ENCODE assay signal across 1 cellular context in genomic region chr20:49615401-49616153, GRCh38.
A peak's percentile ranks its signal among the peaks of the same experiment; 100 is the strongest.
TF ChIP-seq lines count a peak whose summit lies in the region.

No MANE protein-coding gene starts in this region.

TF ChIP-seq in HepG2, 621 proteins besides CTCF, POLR2A, EP300 and RAD21 (continued from another document and continues in another):
- TF ChIP-seq PRDM4 (CRISPR knock-in tag; IDR thresholded peaks at IDR 0.05; ENCODE audit: borderline replicate concordance) (no peak), PHF5A (CRISPR knock-in tag; IDR thresholded peaks at IDR 0.05; ENCODE audit: low read depth, unreplicated experiment) (no peak), KAT8 (CRISPR knock-in tag; IDR thresholded peaks at IDR 0.05) (no peak), ZKSCAN1 (IDR thresholded peaks at IDR 0.05; ENCODE audit: low read length) (peak; percentile 13; the same call in 1 of the 2 replicates), HNRNPUL1 (IDR thresholded peaks at IDR 0.05; ENCODE audit: low read depth, low read length) (no peak), IRF9 (CRISPR knock-in tag; IDR thresholded peaks at IDR 0.05; ENCODE audit: borderline replicate concordance) (no peak), ZBTB44 (CRISPR knock-in tag; IDR thresholded peaks at IDR 0.05) (no peak), MXD1 (CRISPR knock-in tag; IDR thresholded peaks at IDR 0.05) (no peak; the same call in 1 of the 2 replicates), TAF1 (CRISPR knock-in tag; IDR thresholded peaks at IDR 0.05) (no peak), MNT (IDR thresholded peaks at IDR 0.05) (no peak), ZNF577 (CRISPR knock-in tag; IDR thresholded peaks at IDR 0.05; ENCODE audit: borderline replicate concordance, low read depth) (no peak), ZNF883 (CRISPR knock-in tag; IDR thresholded peaks at IDR 0.05; ENCODE audit: not compliant biosample characterization) (no peak), CEBPB (IDR thresholded peaks at IDR 0.05; ENCODE audit: borderline replicate concordance, low read depth, low read length) (no peak), NPAS2 (CRISPR knock-in tag; IDR thresholded peaks at IDR 0.05; ENCODE audit: borderline replicate concordance) (no peak), SNAPC4 (CRISPR knock-in tag; IDR thresholded peaks at IDR 0.05) (no peak), NFATC3 (CRISPR knock-in tag; IDR thresholded peaks at IDR 0.05) (0 out of 2 replicates have a peak, but pooled peaks have one; percentile 28), ZNF451 (CRISPR knock-in tag; IDR thresholded peaks at IDR 0.05) (0 out of 2 replicates have a peak, but pooled peaks have one; percentile 78), NCOA2 (CRISPR knock-in tag; IDR thresholded peaks at IDR 0.05) (no peak), SALL2 (CRISPR knock-in tag; IDR thresholded peaks at IDR 0.05) (0 out of 2 replicates have a peak, but pooled peaks have one; percentile 35), MAFF (IDR thresholded peaks at IDR 0.05; ENCODE audit: low read depth, low read length) (peak; percentile 27; the same call in 1 of the 2 replicates), ZNF780A (CRISPR knock-in tag; IDR thresholded peaks at IDR 0.05) (no peak), ZNF781 (CRISPR knock-in tag; IDR thresholded peaks at IDR 0.05; ENCODE audit: borderline replicate concordance, not compliant biosample characterization) (peak; percentile 31), PAF1 (CRISPR knock-in tag; IDR thresholded peaks at IDR 0.05) (no peak), CREB3 (CRISPR knock-in tag; IDR thresholded peaks at IDR 0.05) (no peak), BORCS8-MEF2B (CRISPR knock-in tag; IDR thresholded peaks at IDR 0.05) (0 out of 2 replicates have a peak, but pooled peaks have one; percentile 13), ZNF564 (CRISPR knock-in tag; IDR thresholded peaks at IDR 0.05) (no peak), IKZF5 (CRISPR knock-in tag; IDR thresholded peaks at IDR 0.05) (no peak), BRCA1 (CRISPR knock-in tag; IDR thresholded peaks at IDR 0.05) (no peak), FUBP1 (CRISPR knock-in tag; IDR thresholded peaks at IDR 0.05; ENCODE audit: borderline replicate concordance) (no peak; the same call in 1 of the 2 replicates), ZNF558 (CRISPR knock-in tag; IDR thresholded peaks at IDR 0.05; ENCODE audit: borderline replicate concordance) (no peak), GABPB1 (CRISPR knock-in tag; IDR thresholded peaks at IDR 0.05) (peak; percentile 35; the same call in 1 of the 2 replicates), MYNN (CRISPR knock-in tag; IDR thresholded peaks at IDR 0.05; ENCODE audit: low read depth) (0 out of 2 replicates have a peak, but pooled peaks have one; percentile 67), REXO4 (CRISPR knock-in tag; IDR thresholded peaks at IDR 0.05; ENCODE audit: borderline replicate concordance) (no peak), ARID3A (IDR thresholded peaks at IDR 0.05; ENCODE audit: low read depth, low read length) (no peak), CEBPG (CRISPR knock-in tag; IDR thresholded peaks at IDR 0.05) (0 out of 2 replicates have a peak, but pooled peaks have one; percentile 10), FOXO1 (CRISPR knock-in tag; IDR thresholded peaks at IDR 0.05) (no peak), ZNF329 (CRISPR knock-in tag; IDR thresholded peaks at IDR 0.05; ENCODE audit: low read depth) (no peak), ZNF629 (CRISPR knock-in tag; conservative IDR thresholded peaks at IDR 0.05) (peak; percentile 98), SALL1 (CRISPR knock-in tag; IDR thresholded peaks at IDR 0.05) (peak; percentile 57; the same call in 1 of the 2 replicates), DMTF1 (CRISPR knock-in tag; IDR thresholded peaks at IDR 0.05) (no peak)
